Comparison of ENCODE assay signal across 15 cellular contexts in genomic region chr6:84498905-84499304, GRCh38.
DNase-seq lines count a peak whose midpoint lies in the region; ATAC-seq, FAIRE-seq and TF ChIP-seq lines count a peak whose summit lies in the region.
"Had no signal": no experiment of that assay in that cellular context is flagged by ENCODE, and none has a peak within 500 bp of the region (broad histone marks: within the 10 kb centered on the region; RNA-seq: fewer than 3 reads in every experiment).

No MANE protein-coding gene starts in this region.

- H3K9me1 ChIP-seq in endothelial cell of umbilical vein (replicated peaks; ENCODE audit: control insufficient read depth, extremely low read depth, insufficient read depth, low read length): no peaks in the 10 kb centered on the region

- H2AFZ ChIP-seq in HepG2 (ENCODE audit: low read length): no peak overlapping the region
- peak overlapping the region; percentile 22 for H2AFZ ChIP-seq in endothelial cell of umbilical vein (ENCODE audit: low read depth, low read length)

- no peak overlapping the region for H3K4me3 ChIP-seq in HepG2 (replicated peaks in 1 of 3; ENCODE audit: insufficient read depth in 1 of 3, low read depth in 2 of 3, low read length in 3 of 3)
- H3K4me3 ChIP-seq in right lobe of liver: no peak overlapping the region
- H3K4me3 ChIP-seq in endothelial cell of umbilical vein (replicated peaks in 1 of 3; ENCODE audit: insufficient read depth in 1 of 3, low read depth in 1 of 3, low read length in 3 of 3): no peak overlapping the region
- H3K4me3 ChIP-seq: BLaER1 treated with 17β-estradiol and CSF1 and Interleukin-3, amounts not matched to agents 10 nM and 100 nM had no signal

- no CpG with 5 or more reads among the region's 2 CpGs for WGBS in HepG2 (ENCODE audit: low lambda C conversion rate)
- WGBS in right lobe of liver (ENCODE audit: insufficient coverage, low coverage, low lambda C conversion rate, missing lambda C conversion rate): 51% methylated on average over 2 of the region's 2 CpGs

- dilution Hi-C loops in endothelial cell of umbilical vein (cut with MboI; ENCODE audit: extremely low pct_ligation_motif_present, low sequenced_read_pairs): no loop called here

- ATAC-seq in HepG2: no peak
- ATAC-seq in right lobe of liver: no peak

- H3K9me3 ChIP-seq in HepG2 (ENCODE audit: low read length): peaks cover 20% of the 10 kb centered on the region; the same call in 1 of the 2 replicates
- H3K9me3 ChIP-seq in right lobe of liver: no peaks in the 10 kb centered on the region
- H3K9me3 ChIP-seq in endothelial cell of umbilical vein (replicated peaks; ENCODE audit: control insufficient read depth, insufficient read depth, low read length): no peaks in the 10 kb centered on the region
- H3K9me3 ChIP-seq: BLaER1 treated with 17β-estradiol and CSF1 and Interleukin-3, amounts not matched to agents 10 nM and 100 nM had no signal

- intact Hi-C loops in HepG2 (cut with micrococcal nuclease; ENCODE audit: unreplicated experiment): no loop called here
- intact Hi-C loops in right lobe of liver (cut with DNase I): no loop called here
- intact Hi-C loops in endothelial cell of umbilical vein (cut with micrococcal nuclease): no loop called here

- CTCF ChIA-PET in HepG2 (lab: Yijun Ruan, JAX; ENCODE audit: low intra/inter-chr PET ratio, low total read pairs): no interaction called here
- CTCF ChIA-PET in endothelial cell of umbilical vein (lab: Charles Lee): no interaction called here

- FAIRE-seq in HepG2 (lab: Jason Lieb, UNC): no peak
- no peak for FAIRE-seq in endothelial cell of umbilical vein (lab: Jason Lieb, UNC)
- FAIRE-seq: GM12891, HTR-8/SVneo had no signal

- no peak overlapping the region for H3K27ac ChIP-seq in HepG2 (ENCODE audit: extremely low read length, insufficient read depth, low read length)
- H3K27ac ChIP-seq in right lobe of liver: no peak overlapping the region
- H3K27ac ChIP-seq in endothelial cell of umbilical vein (ENCODE audit: insufficient read depth, low read depth, low read length): no peak overlapping the region
- H3K27ac ChIP-seq: BLaER1 treated with 17β-estradiol and CSF1 and Interleukin-3, amounts not matched to agents 10 nM and 100 nM had no signal

- no peaks in the 10 kb centered on the region for H3K79me2 ChIP-seq in HepG2 (ENCODE audit: insufficient read depth, low read length)
- H3K79me2 ChIP-seq in endothelial cell of umbilical vein (ENCODE audit: control insufficient read depth, insufficient read depth, low read length): no peaks in the 10 kb centered on the region

- H3K4me2 ChIP-seq in HepG2 (ENCODE audit: low read depth, low read length): no peak overlapping the region
- H3K4me2 ChIP-seq in endothelial cell of umbilical vein (ENCODE audit: insufficient read depth, low read length): no peak overlapping the region
- H3K4me2 ChIP-seq: BLaER1 treated with 17β-estradiol and CSF1 and Interleukin-3, amounts not matched to agents 10 nM and 100 nM had no signal

- POLR2A ChIA-PET in HepG2 (lab: Yijun Ruan, JAX): no interaction called here
- POLR2A ChIA-PET in endothelial cell of umbilical vein (lab: Charles Lee): no interaction called here

- DNase-seq in HepG2 (ENCODE audit: low spot score) (no peak), right lobe of liver (no peak), endothelial cell of umbilical vein (ENCODE audit: low read depth, low spot score) (no peak), smooth muscle cell of the brain vasculature (ENCODE audit: low read depth, low spot score) (peak; percentile 10), iPS-NIHi7 (ENCODE audit: extremely low spot score) (no peak), NCI-H1436 treated with DMSO at 0.1 percent for 48 hours (lab: John Stamatoyannopoulos, UW) (no peak)
- no peak for DNase-seq in activated CD4-positive, alpha-beta T cell treated with anti-CD3 and anti-CD28 coated beads, Interleukin-2, amount 50 U/mL, for 4 hours
- DNase-seq: ACHN; CD4-positive, CD25-positive, alpha-beta regulatory T cell; DMS79; GOT3; H9 had no signal

- H4K20me1 ChIP-seq in HepG2 (ENCODE audit: insufficient read depth, low read length) (no peaks in the 10 kb centered on the region), endothelial cell of umbilical vein (replicated peaks; ENCODE audit: control insufficient read depth, extremely low read depth, insufficient read depth, low read length) (no peaks in the 10 kb centered on the region)
- H4K20me1 ChIP-seq: BLaER1 treated with 17β-estradiol and CSF1 and Interleukin-3, amounts not matched to agents 10 nM and 100 nM had no signal

- TF ChIP-seq CTCF in HepG2 (CRISPR knock-in tag; IDR thresholded peaks at IDR 0.05): no peak
- no peak for TF ChIP-seq CTCF in right lobe of liver (IDR thresholded peaks at IDR 0.05)
- no peak for TF ChIP-seq CTCF in endothelial cell of umbilical vein (IDR thresholded peaks at IDR 0.05; ENCODE audit: extremely low read depth in 1 of 2, insufficient read depth in 1 of 2, low read depth in 1 of 2, low read length in 2 of 2)

- H3K27me3 ChIP-seq in HepG2 (ENCODE audit: control insufficient read depth in 1 of 2, insufficient read depth in 2 of 2, low read length in 2 of 2) (no peaks in the 10 kb centered on the region), right lobe of liver (no peaks in the 10 kb centered on the region), endothelial cell of umbilical vein (ENCODE audit: control insufficient read depth in 2 of 2, insufficient read depth in 2 of 2, low read length in 2 of 2) (no peaks in the 10 kb centered on the region)
- H3K27me3 ChIP-seq: BLaER1 treated with 17β-estradiol and CSF1 and Interleukin-3, amounts not matched to agents 10 nM and 100 nM had no signal

- BruUV-seq in HepG2 (replicated peaks; lab: Mats Ljungman, UMichigan): no TSS peak
- BruUV-seq in endothelial cell of umbilical vein (replicated peaks; lab: Mats Ljungman, UMichigan): no TSS peak

- H3K36me3 ChIP-seq in HepG2 (replicated peaks in 1 of 2; ENCODE audit: control insufficient read depth in 1 of 2, insufficient read depth in 2 of 2, low read length in 2 of 2): no peaks in the 10 kb centered on the region
- no peaks in the 10 kb centered on the region for H3K36me3 ChIP-seq in right lobe of liver
- no peaks in the 10 kb centered on the region for H3K36me3 ChIP-seq in endothelial cell of umbilical vein (ENCODE audit: control insufficient read depth in 2 of 2, extremely low read depth in 1 of 2, insufficient read depth in 2 of 2, low read length in 2 of 2)
- H3K36me3 ChIP-seq: BLaER1 treated with 17β-estradiol and CSF1 and Interleukin-3, amounts not matched to agents 10 nM and 100 nM had no signal

- H3K4me1 ChIP-seq in HepG2 (ENCODE audit: insufficient read depth, low read length) (no peaks in the 10 kb centered on the region), right lobe of liver (no peaks in the 10 kb centered on the region), endothelial cell of umbilical vein (ENCODE audit: control insufficient read depth, extremely low read depth, insufficient read depth, low read length) (no peaks in the 10 kb centered on the region)
- H3K4me1 ChIP-seq: BLaER1 treated with 17β-estradiol and CSF1 and Interleukin-3, amounts not matched to agents 10 nM and 100 nM had no signal

- no peak for TF ChIP-seq RAD21 in HepG2 (CRISPR knock-in tag; IDR thresholded peaks at IDR 0.05)

- in situ Hi-C loops in HepG2 (cut with HindIII; ENCODE audit: extremely low pct_ligation_motif_present, low pct_unique_long_range_greater_than_20kb): no loop called here

- TF ChIP-seq POLR2A in HepG2 (IDR thresholded peaks at IDR 0.05; ENCODE audit: insufficient read depth in 1 of 2, low read depth in 2 of 2, low read length in 2 of 2) (no peak), right lobe of liver (IDR thresholded peaks at IDR 0.05) (no peak), endothelial cell of umbilical vein (IDR thresholded peaks at IDR 0.05; ENCODE audit: low read depth, low read length) (no peak)

- TF ChIP-seq EP300 in HepG2 (IDR thresholded peaks at IDR 0.05; ENCODE audit: low read depth in 2 of 2, low read length in 2 of 2): no peak
- no peak for TF ChIP-seq EP300 in HepG2 (CRISPR knock-in tag; IDR thresholded peaks at IDR 0.05; ENCODE audit: borderline replicate concordance)

- H3K9ac ChIP-seq in HepG2 (ENCODE audit: insufficient read depth, low read depth, low read length): no peak overlapping the region
- H3K9ac ChIP-seq in endothelial cell of umbilical vein (replicated peaks; ENCODE audit: extremely low read depth, insufficient read depth, low read length): no peak overlapping the region
- H3K9ac ChIP-seq: BLaER1 treated with 17β-estradiol and CSF1 and Interleukin-3, amounts not matched to agents 10 nM and 100 nM had no signal

TF ChIP-seq in HepG2, 621 proteins besides CTCF, POLR2A, EP300 and RAD21 (continues in another document):
- TF ChIP-seq NR2F1 (CRISPR knock-in tag; IDR thresholded peaks at IDR 0.05) (no peak), ZNF44 (CRISPR knock-in tag; IDR thresholded peaks at IDR 0.05) (no peak), YY1 (IDR thresholded peaks at IDR 0.05; ENCODE audit: insufficient read depth, insufficient replicate concordance, low read depth, low read length) (no peak)

TF ChIP-seq in endothelial cell of umbilical vein, 7 proteins besides CTCF, POLR2A, EP300 and RAD21:
- TF ChIP-seq POLR2AphosphoS5 (IDR thresholded peaks at IDR 0.05; ENCODE audit: insufficient read depth, low read depth, low read length): no peak
- TF ChIP-seq MYC (IDR thresholded peaks at IDR 0.05; ENCODE audit: low read depth, low read length): no peak
